14 cellular contexts compared by ENCODE assay signal in the genomic region with DNA sequence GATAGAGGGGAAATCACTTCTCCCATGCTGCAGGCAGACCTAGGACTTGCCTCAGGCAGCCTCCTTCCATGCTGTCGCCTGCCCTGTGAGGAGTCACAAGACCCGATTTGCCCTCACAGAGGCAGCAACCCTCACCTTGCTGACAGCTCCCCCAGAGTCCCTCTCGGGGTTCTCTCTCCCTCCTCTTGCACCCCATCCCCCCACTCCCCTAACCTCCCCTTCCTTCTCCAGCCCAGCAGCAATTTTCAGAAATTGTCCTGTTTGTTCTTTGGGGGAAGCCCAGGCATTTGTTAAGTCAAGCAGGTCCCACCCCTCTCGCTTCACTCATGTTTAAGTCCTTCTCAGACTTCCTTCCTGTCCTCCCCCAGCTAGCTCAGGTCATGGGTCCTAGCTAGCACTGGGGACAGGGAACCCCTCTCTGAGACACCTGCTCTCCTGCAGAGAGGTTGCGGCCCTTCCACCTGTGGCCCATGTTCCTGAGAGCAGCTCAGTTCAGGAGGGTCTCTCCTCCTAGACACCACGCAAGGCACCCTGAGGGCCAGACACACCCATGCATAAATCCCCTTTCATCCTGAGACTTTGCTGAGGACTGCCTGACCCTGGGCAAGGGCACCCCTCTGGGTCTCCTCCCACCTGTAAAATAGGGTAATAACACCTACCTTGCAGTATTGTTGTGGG. TPM values are rescaled to one million over a fixed set of nuclear protein-coding genes. Genes with fewer than 3 reads are reported as not detected.
DNase-seq lines count a peak whose midpoint lies in the region; ATAC-seq, FAIRE-seq and TF ChIP-seq lines count a peak whose summit lies in the region.
"Had no signal": no experiment of that assay in that cellular context is flagged by ENCODE, and none has a peak within 500 bp of the region (broad histone marks: within the 10 kb centered on the region; RNA-seq: fewer than 3 reads in every experiment).

No MANE protein-coding gene starts in this region.

- H3K27me3 ChIP-seq in osteoblast (ENCODE audit: insufficient read depth, low read length) (peaks cover 13% of the 10 kb centered on the region), gastroesophageal sphincter (peaks cover 60% of the 10 kb centered on the region)

- H3K4me1 ChIP-seq in osteoblast (ENCODE audit: insufficient read depth, low read length) (no peaks in the 10 kb centered on the region), gastroesophageal sphincter (peaks cover 0 to 47% (median 8%) of the 10 kb centered on the region in 3 donors)

- no peaks in the 10 kb centered on the region for H3K36me3 Mint-ChIP-seq in activated naive CD8-positive, alpha-beta T cell treated with anti-CD3 and anti-CD28 coated beads, Interleukin-2, amount 50 U/mL, for 24 hours (ENCODE audit: low read depth)

- no peak overlapping the region for H3K4me2 ChIP-seq in osteoblast (ENCODE audit: insufficient read depth, low read length)

- TF ChIP-seq CTCF in osteoblast (IDR thresholded peaks at IDR 0.05; ENCODE audit: extremely low read depth, low read depth, low read length), result no peak
- TF ChIP-seq CTCF in gastroesophageal sphincter (IDR thresholded peaks at IDR 0.05), result no peak

- no peaks in the 10 kb centered on the region for H3K27me3 Mint-ChIP-seq in activated naive CD8-positive, alpha-beta T cell treated with anti-CD3 and anti-CD28 coated beads, Interleukin-2, amount 50 U/mL, for 24 hours

- H3K27ac Mint-ChIP-seq in activated naive CD8-positive, alpha-beta T cell treated with anti-CD3 and anti-CD28 coated beads, Interleukin-2, amount 50 U/mL, for 24 hours, result peak overlapping the region; percentile 73

- H3K27ac ChIP-seq in osteoblast (ENCODE audit: low read depth, low read length) (no peak overlapping the region), gastroesophageal sphincter (no peak overlapping the region)
- H3K27ac ChIP-seq: 22Rv1 had no signal

- H3K9me3 ChIP-seq in osteoblast (ENCODE audit: low read depth, low read length) (no peaks in the 10 kb centered on the region), gastroesophageal sphincter (no peaks in the 10 kb centered on the region)

- peak; percentile 86 for FAIRE-seq in GM12892 (lab: Jason Lieb, UNC)
- FAIRE-seq: bronchial epithelial cell had no signal

- no peaks in the 10 kb centered on the region for H3K9me3 Mint-ChIP-seq in activated naive CD8-positive, alpha-beta T cell treated with anti-CD3 and anti-CD28 coated beads, Interleukin-2, amount 50 U/mL, for 24 hours

- DNase-seq in DMS53 (lab: John Stamatoyannopoulos, UW) (peak; percentile 18), DMS53 treated with DMSO at 0.1 percent for 48 hours (lab: John Stamatoyannopoulos, UW; ENCODE audit: unreplicated experiment) (no peak), GM12892 (ENCODE audit: insufficient read length) (no peak), osteoblast (ENCODE audit: insufficient read length, low spot score, missing footprints) (peak; percentile 6), AML-193 (lab: John Stamatoyannopoulos, UW) (no peak), inferior parietal cortex (ENCODE audit: extremely low spot score) (no peak)
- no peak for DNase-seq in activated naive CD8-positive, alpha-beta T cell treated with anti-CD3 and anti-CD28 coated beads, Interleukin-2, amount 50 U/mL, for 24 hours
- DNase-seq: DMS153, NCI-H1048, NCI-H526 treated with DMSO at 0.1 percent for 48 hours had no signal

- TF ChIP-seq POLR2A in GM12892 (IDR thresholded peaks at IDR 0.05; ENCODE audit: low read depth, low read length) (no peak), gastroesophageal sphincter (IDR thresholded peaks at IDR 0.05) (no peak)

- H3K4me3 ChIP-seq in osteoblast (ENCODE audit: insufficient read depth, low read length) (no peak overlapping the region), gastroesophageal sphincter (no peak overlapping the region)

- 40% methylated on average over 4 of the region's 6 CpGs; no CpG with 5 or more reads in 1 of the 2 donors for whole genome bisulfite sequencing in gastroesophageal sphincter (ENCODE audit: low coverage in 1 of 2), 2 donors

- ATAC-seq in activated naive CD8-positive, alpha-beta T cell treated with anti-CD3 and anti-CD28 coated beads, Interleukin-2, amount 50 U/mL, for 24 hours, result no peak
- ATAC-seq in gastroesophageal sphincter, result no peak

- H3K4me1 Mint-ChIP-seq in activated naive CD8-positive, alpha-beta T cell treated with anti-CD3 and anti-CD28 coated beads, Interleukin-2, amount 50 U/mL, for 24 hours, result peaks cover 51% of the 10 kb centered on the region

- no peaks in the 10 kb centered on the region for H3K79me2 ChIP-seq in osteoblast (ENCODE audit: insufficient read depth, low read length)

- no peak for TF ChIP-seq EP300 in gastroesophageal sphincter (IDR thresholded peaks at IDR 0.05)

- no peaks in the 10 kb centered on the region for H4K20me1 ChIP-seq in osteoblast (ENCODE audit: insufficient read depth, low read length)

- no peak overlapping the region for H2AFZ ChIP-seq in osteoblast (ENCODE audit: low read length)

- H3K36me3 ChIP-seq in osteoblast (ENCODE audit: insufficient read depth, low read length), result no peaks in the 10 kb centered on the region
- peaks cover 0 to 8% of the 10 kb centered on the region in 2 donors for H3K36me3 ChIP-seq in gastroesophageal sphincter

- no peak overlapping the region for H3K4me3 Mint-ChIP-seq in activated naive CD8-positive, alpha-beta T cell treated with anti-CD3 and anti-CD28 coated beads, Interleukin-2, amount 50 U/mL, for 24 hours

RNA-seq across cellular contexts. Expression of a gene that starts 6.3 kb away (rescaled TPM):
- 7.4 TPM for polyA plus RNA-seq in GM12892 (2012; ENCODE audit: missing spikeins)
- total RNA-seq in osteoblast (not detected in 2 replicates), gastroesophageal sphincter (1 to 10 TPM in 2 of 4 donors, under 1 TPM in 2; 0.50 to 3.0 (median 1.2) TPM)
- total RNA-seq: bronchial epithelial cell, SK-MEL-5 had no signal

RNA-seq across cellular contexts. Expression of a gene that starts 33.8 kb away (rescaled TPM):
- 0.36 TPM for polyA plus RNA-seq in GM12892 (2012; ENCODE audit: missing spikeins)
- total RNA-seq in osteoblast, result not detected in 2 replicates
- 1 to 10 TPM in 1 of 4 donors, under 1 TPM in 3; 0.35 to 2.5 (median 0.73) TPM for total RNA-seq in gastroesophageal sphincter
- total RNA-seq: SK-MEL-5 had no signal

RNA-seq across cellular contexts. Expression of a gene that starts 45.6 kb away (rescaled TPM):
- 1.1 TPM for polyA plus RNA-seq in GM12892 (2012; ENCODE audit: missing spikeins)
- total RNA-seq in osteoblast (not detected in 2 replicates), gastroesophageal sphincter (10 to 100 TPM; 28.6 to 76.7 (median 74.4) TPM)
- total RNA-seq: bronchial epithelial cell had no signal

Comparison
In these comparisons a context has a peak if more than half of its experiments do, and no peak if none do; other contexts are left out.
1. DNase-seq: peak in DMS53 (single experiment) and osteoblast (single experiment); none in DMS53 treated with DMSO at 0.1 percent for 48 hours (single experiment), GM12892 (single experiment), activated naive CD8-positive, alpha-beta T cell treated with anti-CD3 and anti-CD28 coated beads, Interleukin-2, amount 50 U/mL, for 24 hours (single experiment), AML-193 (0 of 2) and inferior parietal cortex (single experiment).
2. RNA of a gene that starts 45.6 kb away (total RNA-seq): 28.6 to 76.7 TPM in gastroesophageal sphincter; not detected in osteoblast; every median in the first group is over 10 times any median in the second.